14 cellular contexts compared by ENCODE assay signal in genomic region chr2:216016581-216016980, GRCh38. TPM values are rescaled to one million over a fixed set of nuclear protein-coding genes. Genes with fewer than 3 reads are reported as not detected.
DNase-seq lines count a peak whose midpoint lies in the region; ATAC-seq and TF ChIP-seq lines count a peak whose summit lies in the region.
"Had no signal": no experiment of that assay in that cellular context is flagged by ENCODE, and none has a peak within 500 bp of the region (broad histone marks: within the 10 kb centered on the region; RNA-seq: fewer than 3 reads in every experiment).

No MANE protein-coding gene starts in this region.

- no peak for TF ChIP-seq POLR2A in vagina (IDR thresholded peaks at IDR 0.05)

- no peaks in the 10 kb centered on the region for H3K27me3 Mint-ChIP-seq in activated CD4-positive, alpha-beta T cell treated with anti-CD3 and anti-CD28 coated beads for 36 hours
- no peaks in the 10 kb centered on the region for H3K27me3 Mint-ChIP-seq in activated T-helper 17 cell treated with anti-CD3 and anti-CD28 coated beads, Interleukin-2, amount 50 U/mL, for 72 hours
- no peaks in the 10 kb centered on the region for H3K27me3 Mint-ChIP-seq in naive thymus-derived CD8-positive, alpha-beta T cell
- H3K27me3 Mint-ChIP-seq: activated naive CD4-positive, alpha-beta T cell treated with anti-CD3 and anti-CD28 coated beads, Interleukin-2, amount 50 U/mL, for 24 hours had no signal

- H3K27me3 ChIP-seq in left ventricle myocardium inferior (ENCODE audit: low read depth) = no peaks in the 10 kb centered on the region
- no peaks in the 10 kb centered on the region for H3K27me3 ChIP-seq in vagina

- peak overlapping the region; percentile 82 for H3K27ac Mint-ChIP-seq in activated CD4-positive, alpha-beta T cell treated with anti-CD3 and anti-CD28 coated beads for 36 hours
- H3K27ac Mint-ChIP-seq in activated T-helper 17 cell treated with anti-CD3 and anti-CD28 coated beads, Interleukin-2, amount 50 U/mL, for 72 hours = peak overlapping the region; percentile 47
- H3K27ac Mint-ChIP-seq in naive thymus-derived CD8-positive, alpha-beta T cell = peak overlapping the region in 9 of 10 donors; percentile 84 to 92 (median 88)

- intact Hi-C loops in activated CD4-positive, alpha-beta T cell treated with anti-CD3 and anti-CD28 coated beads for 36 hours (cut with DNase I, micrococcal nuclease) = loop anchor here (1.0 to 10.0 kb wide), 6 partner anchors 16 to 1212 kb away; partner anchors contain the start of genes ATIC (in 2 of the 2) and BARD1 (in 1 of the 2)
- intact Hi-C loops in left ventricle myocardium inferior (cut with micrococcal nuclease) = no loop called here
- intact Hi-C loops in vagina (cut with DNase I) = no loop called here

- no peak overlapping the region for H3K4me3 Mint-ChIP-seq in activated CD4-positive, alpha-beta T cell treated with anti-CD3 and anti-CD28 coated beads for 36 hours
- H3K4me3 Mint-ChIP-seq in activated T-helper 17 cell treated with anti-CD3 and anti-CD28 coated beads, Interleukin-2, amount 50 U/mL, for 72 hours = peak overlapping the region; percentile 81
- H3K4me3 Mint-ChIP-seq in naive thymus-derived CD8-positive, alpha-beta T cell = peak overlapping the region in 6 of 10 donors; percentile 52 to 76 (median 64)

- CTCF ChIA-PET in activated CD4-positive, alpha-beta T cell treated with anti-CD3 and anti-CD28 coated beads for 36 hours (lab: Charles Lee) = interaction anchor here (0.9 to 4.8 kb wide), 12 partner anchors 9 to 98 kb away, joined by 3 to 52 read pairs (median 4); no protein-coding TSS in a partner anchor

- DNase-seq in activated CD4-positive, alpha-beta T cell treated with anti-CD3 and anti-CD28 coated beads for 36 hours = no peak
- DNase-seq in activated CD4-positive, alpha-beta T cell treated with anti-CD3 and anti-CD28 coated beads for 48 hours = no peak
- DNase-seq in NAMALWA (ENCODE audit: low spot score) (peak; percentile 43), NCI-H2029 treated with DMSO at 0.1 percent for 48 hours (lab: John Stamatoyannopoulos, UW) (no peak), left ventricle myocardium inferior (no peak), vagina (ENCODE audit: extremely low spot score in 2 of 2) (no peak)
- peak in 2 of 10 donors; percentile 7 to 33 for DNase-seq in naive thymus-derived CD8-positive, alpha-beta T cell
- DNase-seq: NCI-H2227 treated with DMSO at 0.1 percent for 48 hours, trophoblast cell had no signal

- ATAC-seq in activated CD4-positive, alpha-beta T cell treated with anti-CD3 and anti-CD28 coated beads for 36 hours = no peak
- no peak for ATAC-seq in activated T-helper 17 cell treated with anti-CD3 and anti-CD28 coated beads, Interleukin-2, amount 50 U/mL, for 72 hours (replicated peaks)
- peak in 1 of 2 donors; percentile 34 for ATAC-seq in naive thymus-derived CD8-positive, alpha-beta T cell

- H3K9me3 ChIP-seq in left ventricle myocardium inferior (replicated peaks) = no peaks in the 10 kb centered on the region
- H3K9me3 ChIP-seq in vagina = no peaks in the 10 kb centered on the region
- H3K9me3 ChIP-seq: prostate gland had no signal

- peaks cover 5% of the 10 kb centered on the region for H3K36me3 Mint-ChIP-seq in activated CD4-positive, alpha-beta T cell treated with anti-CD3 and anti-CD28 coated beads for 36 hours (ENCODE audit: low read depth)
- H3K36me3 Mint-ChIP-seq in activated T-helper 17 cell treated with anti-CD3 and anti-CD28 coated beads, Interleukin-2, amount 50 U/mL, for 72 hours (ENCODE audit: low read depth) = no peaks in the 10 kb centered on the region
- H3K36me3 Mint-ChIP-seq in naive thymus-derived CD8-positive, alpha-beta T cell = peaks cover 0 to 7% (median 0%) of the 10 kb centered on the region in 3 donors
- H3K36me3 Mint-ChIP-seq: activated naive CD4-positive, alpha-beta T cell treated with anti-CD3 and anti-CD28 coated beads, Interleukin-2, amount 50 U/mL, for 24 hours had no signal

- peaks cover 15% of the 10 kb centered on the region for H3K4me1 ChIP-seq in left ventricle myocardium inferior
- H3K4me1 ChIP-seq in vagina = peaks cover 23% of the 10 kb centered on the region
- H3K4me1 ChIP-seq: prostate gland had no signal

- H3K27ac ChIP-seq in left ventricle myocardium inferior (replicated peaks) (no peak overlapping the region), vagina (no peak overlapping the region)
- H3K27ac ChIP-seq: 22Rv1, C4-2B, prostate gland had no signal

- no peak overlapping the region for H3K4me3 ChIP-seq in left ventricle myocardium inferior
- no peak overlapping the region for H3K4me3 ChIP-seq in vagina
- H3K4me3 ChIP-seq: prostate gland had no signal

- H3K4me1 Mint-ChIP-seq in activated CD4-positive, alpha-beta T cell treated with anti-CD3 and anti-CD28 coated beads for 36 hours = peaks cover 56% of the 10 kb centered on the region
- peaks cover 34% of the 10 kb centered on the region for H3K4me1 Mint-ChIP-seq in activated T-helper 17 cell treated with anti-CD3 and anti-CD28 coated beads, Interleukin-2, amount 50 U/mL, for 72 hours
- peaks cover 24 to 49% (median 49%) of the 10 kb centered on the region in 4 donors for H3K4me1 Mint-ChIP-seq in naive thymus-derived CD8-positive, alpha-beta T cell

- no peaks in the 10 kb centered on the region for H3K36me3 ChIP-seq in left ventricle myocardium inferior
- H3K36me3 ChIP-seq in vagina = no peaks in the 10 kb centered on the region
- H3K36me3 ChIP-seq: prostate gland had no signal

- H3K9me3 Mint-ChIP-seq in activated CD4-positive, alpha-beta T cell treated with anti-CD3 and anti-CD28 coated beads for 36 hours (ENCODE audit: low read depth) = peaks cover 3% of the 10 kb centered on the region
- H3K9me3 Mint-ChIP-seq in activated T-helper 17 cell treated with anti-CD3 and anti-CD28 coated beads, Interleukin-2, amount 50 U/mL, for 72 hours = no peaks in the 10 kb centered on the region
- H3K9me3 Mint-ChIP-seq in naive thymus-derived CD8-positive, alpha-beta T cell = no peaks in the 10 kb centered on the region
- H3K9me3 Mint-ChIP-seq: activated naive CD4-positive, alpha-beta T cell treated with anti-CD3 and anti-CD28 coated beads, Interleukin-2, amount 50 U/mL, for 24 hours had no signal

- TF ChIP-seq CTCF in left ventricle myocardium inferior (IDR thresholded peaks at IDR 0.05; ENCODE audit: borderline replicate concordance) (no peak), vagina (IDR thresholded peaks at IDR 0.05) (no peak)

- POLR2A ChIA-PET in activated CD4-positive, alpha-beta T cell treated with anti-CD3 and anti-CD28 coated beads for 36 hours (lab: Charles Lee) = interaction anchor here (1.1 kb wide), 1 partner anchor 11 kb away, joined by 4 read pairs; no protein-coding TSS in a partner anchor
- POLR2A ChIA-PET in naive thymus-derived CD8-positive, alpha-beta T cell (lab: Charles Lee) = interaction anchor here (1.1 kb wide), 1 partner anchor 704 kb away, joined by 3 read pairs; the partner anchor contains the start of gene ATIC

RNA-seq across cellular contexts. Expression of gene MREG, which starts 3.2 kb away (rescaled TPM):
- 1 to 10 TPM; 9.1 to 9.8 TPM for total RNA-seq in activated CD4-positive, alpha-beta T cell treated with anti-CD3 and anti-CD28 coated beads for 36 hours
- total RNA-seq in activated T-helper 17 cell treated with anti-CD3 and anti-CD28 coated beads, Interleukin-2, amount 50 U/mL, for 72 hours = 10 to 100 TPM in 1 of 2 donors, 1 to 10 TPM in 1; 7.5 to 22.0 TPM
- 1 to 10 TPM; 5.2 to 8.5 TPM for total RNA-seq in naive thymus-derived CD8-positive, alpha-beta T cell
- polyA plus RNA-seq in naive thymus-derived CD8-positive, alpha-beta T cell = 1 to 10 TPM in 2 of 3 donors, under 1 TPM in 1; 0.97 to 3.3 (median 2.7) TPM
- total RNA-seq in left ventricle myocardium inferior = 0.22 TPM
- total RNA-seq in vagina = 11.8 TPM

Comparison
In these comparisons a context has a peak if more than half of its experiments do, and no peak if none do; other contexts are left out.
1. intact Hi-C loops: an anchor here in activated CD4-positive, alpha-beta T cell treated with anti-CD3 and anti-CD28 coated beads for 36 hours (1.0 to 10.0 kb wide); none called in left ventricle myocardium inferior and vagina.